8 cellular contexts compared by ENCODE assay signal in the genomic region with DNA sequence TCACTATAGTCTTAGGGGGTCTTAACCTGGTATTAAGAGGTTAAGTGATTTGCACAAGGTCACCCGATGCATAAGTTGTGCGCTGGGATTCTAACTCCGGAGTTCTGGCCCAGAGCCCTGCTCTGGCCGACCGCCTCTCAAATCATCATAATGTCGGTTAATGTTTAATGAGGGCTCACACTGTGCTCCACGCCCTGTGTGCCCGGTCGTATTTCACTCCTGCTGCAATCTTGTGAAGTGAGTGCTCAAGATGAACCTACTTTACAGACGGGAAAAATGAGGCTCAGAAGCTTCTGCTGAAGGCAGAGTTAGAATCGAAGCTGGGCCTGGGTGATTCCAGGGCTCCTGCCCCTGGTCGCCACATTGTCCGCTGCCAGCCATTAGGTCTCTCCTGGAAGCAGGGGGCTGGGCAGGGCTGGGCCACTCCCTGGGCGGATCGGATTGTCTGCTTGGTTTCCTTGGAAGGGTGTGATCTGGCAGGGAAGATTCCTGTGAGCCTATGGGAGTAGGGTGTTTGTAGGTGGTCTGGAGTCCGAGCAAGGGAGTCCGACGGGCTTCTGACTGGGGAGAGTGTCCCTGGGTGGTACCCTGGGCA.
DNase-seq lines count a peak whose midpoint lies in the region; ATAC-seq and TF ChIP-seq lines count a peak whose summit lies in the region.

No MANE protein-coding gene starts in this region.

- H3K9ac ChIP-seq in MM.1S (ENCODE audit: low read length) (no peak overlapping the region), mucosa of rectum (ENCODE audit: low read depth in 1 of 2, low read length in 2 of 2) (peak overlapping the region; percentile 54 to 77)

- no peaks in the 10 kb centered on the region for H3K9me3 ChIP-seq in MM.1S (replicated peaks; ENCODE audit: insufficient read depth, low read length)
- H3K9me3 ChIP-seq in mucosa of rectum (ENCODE audit: control insufficient read depth in 2 of 2, low read length in 2 of 2), result no peaks in the 10 kb centered on the region

- no peak overlapping the region for H2AFZ ChIP-seq in MM.1S (ENCODE audit: low read length)

- no peak for ATAC-seq in HG03139 (IDR thresholded peaks at IDR 0.05; ENCODE audit: unreplicated experiment)
- ATAC-seq in HG02678 (IDR thresholded peaks at IDR 0.05; ENCODE audit: unreplicated experiment), result no peak

- H3K27ac ChIP-seq in MM.1S (ENCODE audit: low read length) (no peak overlapping the region), cingulate gyrus (ENCODE audit: low read depth, low read length) (peak overlapping the region; percentile 12), mucosa of rectum (ENCODE audit: low read depth in 2 of 2, low read length in 2 of 2) (peak overlapping the region; percentile 95 to 98)

- H3F3A ChIP-seq in MM.1S (ENCODE audit: insufficient read depth, low read length), result no peaks in the 10 kb centered on the region

- peak; percentile 94 for DNase-seq in DMS53 (lab: John Stamatoyannopoulos, UW)
- no peak for DNase-seq in MM.1S
- DNase-seq in DMS114 treated with DMSO at 0.1 percent for 48 hours (lab: John Stamatoyannopoulos, UW; ENCODE audit: unreplicated experiment), result no peak
- no peak for DNase-seq in activated effector memory CD4-positive, alpha-beta T cell treated with anti-CD3 and anti-CD28 coated beads, Interleukin-2, amount 50 U/mL, for 16 hours

- H3K9me2 ChIP-seq in MM.1S (replicated peaks; ENCODE audit: insufficient read depth, low read length), result no peaks in the 10 kb centered on the region

- no peak for TF ChIP-seq CTCF in MM.1S (IDR thresholded peaks at IDR 0.05; ENCODE audit: low read length)

- H3K27me3 ChIP-seq in MM.1S (replicated peaks; ENCODE audit: insufficient read depth, low read length) (no peaks in the 10 kb centered on the region), mucosa of rectum (ENCODE audit: control insufficient read depth in 2 of 2, insufficient read depth in 2 of 2, low read length in 2 of 2) (no peaks in the 10 kb centered on the region)

- H3K79me2 ChIP-seq in MM.1S (ENCODE audit: low read length), result peaks cover 51% of the 10 kb centered on the region

- no peaks in the 10 kb centered on the region for H4K20me1 ChIP-seq in MM.1S (ENCODE audit: insufficient read depth, low read length)

- H3K4me2 ChIP-seq in MM.1S (ENCODE audit: low read depth, low read length), result peak overlapping the region; percentile 76; the same call in 1 of the 2 replicates

- H3K36me3 ChIP-seq in MM.1S (replicated peaks; ENCODE audit: insufficient read depth, low read length) (no peaks in the 10 kb centered on the region), mucosa of rectum (ENCODE audit: control insufficient read depth in 2 of 2, insufficient read depth in 2 of 2, low read length in 2 of 2) (no peaks in the 10 kb centered on the region)

- H3K4me3 ChIP-seq in MM.1S (ENCODE audit: low read length), result no peak overlapping the region
- H3K4me3 ChIP-seq in mucosa of rectum (ENCODE audit: low read length in 2 of 2), result peak overlapping the region; percentile 82 to 89

- H3K4me1 ChIP-seq in MM.1S (ENCODE audit: low read length) (peaks cover 9% of the 10 kb centered on the region; the same call in 1 of the 2 replicates), mucosa of rectum (ENCODE audit: control insufficient read depth in 2 of 2, insufficient read depth in 2 of 2, low read length in 2 of 2) (peaks cover 34 to 45% of the 10 kb centered on the region in 2 donors)
